In genomic region chr1:200027264-200027823, GRCh38 we compare ENCODE assay signal across 13 cellular contexts. TPM values are rescaled to one million over a fixed set of nuclear protein-coding genes. Genes with fewer than 3 reads are reported as not detected.
DNase-seq lines count a peak whose midpoint lies in the region; TF ChIP-seq lines count a peak whose summit lies in the region.
"Had no signal": no experiment of that assay in that cellular context is flagged by ENCODE, and none has a peak within 500 bp of the region (broad histone marks: within the 10 kb centered on the region; RNA-seq: fewer than 3 reads in every experiment).

TSS of gene NR5A2 (plus strand) at chr1:200027710. CDS start at chr1:200027848, 138 bp downstream.

- H3K27me3 ChIP-seq in H9 (ENCODE audit: insufficient read depth, low read length) (peaks cover 4% of the 10 kb centered on the region; the same call in 1 of the 2 replicates), PC-9 (ENCODE audit: insufficient read depth, low read depth) (no peaks in the 10 kb centered on the region), fibroblast of lung (ENCODE audit: control insufficient read depth, insufficient read depth, low read length) (peaks cover 28% of the 10 kb centered on the region), neuronal stem cell (ENCODE audit: control insufficient read depth in 3 of 3, insufficient read depth in 3 of 3, low read depth in 1 of 3, low read length in 3 of 3) (peaks cover 5 to 64% (median 25%) of the 10 kb centered on the region in 3 experiments), ovary (no peaks in the 10 kb centered on the region), SK-N-SH (ENCODE audit: insufficient read depth) (peaks cover 39% of the 10 kb centered on the region)

- H2AK5ac ChIP-seq in H9 (ENCODE audit: insufficient read length, low read length): no peak within 1 kb of the TSS
- no peak within 1 kb of the TSS for H2AK5ac ChIP-seq in neuronal stem cell (ENCODE audit: low read depth, low read length)

- H2BK5ac ChIP-seq in H9 (ENCODE audit: insufficient read length, low read length) (no peak within 1 kb of the TSS), neuronal stem cell (ENCODE audit: low read length) (no peak within 1 kb of the TSS)

- H4K91ac ChIP-seq in H9 (ENCODE audit: insufficient read length, low read depth, low read length): no peak within 1 kb of the TSS
- H4K91ac ChIP-seq in neuronal stem cell (ENCODE audit: low read depth, low read length, poor library complexity): no peak within 1 kb of the TSS

- TF ChIP-seq POLR2A in ovary (IDR thresholded peaks at IDR 0.05): no peak

- H3K9me2 ChIP-seq in PC-9 (ENCODE audit: insufficient read depth) (no peaks in the 10 kb centered on the region), SK-N-SH (no peaks in the 10 kb centered on the region)

- peaks cover 12% of the 10 kb centered on the region for H3K23me2 ChIP-seq in H9 (ENCODE audit: insufficient read length, low read depth, low read length, poor library complexity, severe bottlenecking)

- H2BK15ac ChIP-seq in H9 (ENCODE audit: low read depth, low read length) (no peak within 1 kb of the TSS), neuronal stem cell (ENCODE audit: low read length) (no peak within 1 kb of the TSS)

- H2BK120ac ChIP-seq in H9 (ENCODE audit: low read depth, low read length, poor library complexity, severe bottlenecking): no peak within 1 kb of the TSS
- no peak within 1 kb of the TSS for H2BK120ac ChIP-seq in neuronal stem cell (ENCODE audit: low read depth, low read length)

- CTCF ChIA-PET in PC-9 (lab: Charles Lee): no interaction called here
- CTCF ChIA-PET in SK-N-SH (lab: Yijun Ruan, JAX): interaction anchor here (0.6 to 0.9 kb wide), 3 partner anchors 237 to 342 kb away, joined by 3 read pairs; no protein-coding TSS in a partner anchor

- H2BK12ac ChIP-seq in H9 (ENCODE audit: insufficient read length, low read depth, low read length) (no peak within 1 kb of the TSS), neuronal stem cell (ENCODE audit: low read length) (no peak within 1 kb of the TSS)

- H3K4me1 ChIP-seq in H9 (ENCODE audit: insufficient read depth, low read length) (peaks cover 2% of the 10 kb centered on the region; the same call in 1 of the 2 replicates), PC-9 (replicated peaks; ENCODE audit: insufficient read depth) (peaks cover 22% of the 10 kb centered on the region), fibroblast of lung (ENCODE audit: control insufficient read depth, extremely low read depth, insufficient read depth, low read length) (peaks cover 2% of the 10 kb centered on the region), neuronal stem cell (ENCODE audit: control insufficient read depth in 2 of 2, insufficient read depth in 1 of 2, low read depth in 1 of 2, low read length in 2 of 2) (peaks cover 2 to 6% of the 10 kb centered on the region in 2 donors), ovary (ENCODE audit: insufficient read depth) (no peaks in the 10 kb centered on the region), SK-N-SH (ENCODE audit: control insufficient read depth in 1 of 2, insufficient read depth in 2 of 2, low read depth in 1 of 2, low read length in 1 of 2) (peaks cover 0 to 8% of the 10 kb centered on the region in 2 experiments; a peak in 1 of 4 replicates)

- H3K9ac ChIP-seq in H9 (ENCODE audit: extremely low read depth, insufficient read length, low read length): no peak within 1 kb of the TSS
- no peak within 1 kb of the TSS for H3K9ac ChIP-seq in fibroblast of lung (ENCODE audit: insufficient read depth, low read length)
- no peak within 1 kb of the TSS for H3K9ac ChIP-seq in neuronal stem cell (ENCODE audit: low read depth, low read length, poor library complexity)
- no peak within 1 kb of the TSS for H3K9ac ChIP-seq in SK-N-SH

- no peaks in the 10 kb centered on the region; the same call in 1 of the 2 replicates for H3K27me3 Mint-ChIP-seq in H9 (ENCODE audit: low read depth)

- H3K4me3 ChIP-seq in PC-9 (peak within 1 kb of the TSS; percentile 77), fibroblast of lung (replicated peaks in 1 of 4; ENCODE audit: control extremely low read depth in 1 of 4, insufficient read depth in 1 of 4, low read depth in 3 of 4, low read length in 4 of 4) (peak within 1 kb of the TSS in 1 of 4 experiments; percentile 71), neuronal stem cell (ENCODE audit: low read length in 2 of 2) (peak within 1 kb of the TSS in 1 of 2 donors; percentile 63), ovary (no peak within 1 kb of the TSS), SK-N-SH (ENCODE audit: low read depth in 2 of 2, low read length in 1 of 2) (no peak within 1 kb of the TSS; a peak in 1 of 4 replicates)

- peak within 1 kb of the TSS; percentile 72 to 84 for H3K4me3 Mint-ChIP-seq in H9

- H3K18ac ChIP-seq in H9 (ENCODE audit: insufficient read length, low read depth, low read length): no peak within 1 kb of the TSS
- no peak within 1 kb of the TSS for H3K18ac ChIP-seq in neuronal stem cell (ENCODE audit: low read length)

- TF ChIP-seq CTCF in H9 (conservative IDR thresholded peaks at IDR 0.05) (no peak), PC-9 (conservative IDR thresholded peaks at IDR 0.05) (no peak), fibroblast of lung (conservative IDR thresholded peaks at IDR 0.05 in 1 of 2, IDR thresholded peaks at IDR 0.05 in 1 of 2; ENCODE audit: low read depth in 1 of 2, low read length in 2 of 2) (no peak), ovary (IDR thresholded peaks at IDR 0.05) (no peak), SK-N-SH (IDR thresholded peaks at IDR 0.05) (no peak)

- H3K14ac ChIP-seq in H9 (ENCODE audit: insufficient read depth, low read length): no peak within 1 kb of the TSS
- no peak within 1 kb of the TSS for H3K14ac ChIP-seq in neuronal stem cell (ENCODE audit: low read length)

- DNase-seq in H9 (no peak), PC-9 (no peak), fibroblast of lung (ENCODE audit: low read depth in 2 of 2) (no peak), neuronal stem cell (ENCODE audit: low spot score) (no peak), ovary (no peak), SK-N-SH (no peak)
- DNase-seq in activated CD8-positive, alpha-beta memory T cell treated with anti-CD3 and anti-CD28 coated beads, Interleukin-2, amount 50 U/mL, for 4 hours: no peak
- no peak for DNase-seq in activated CD8-positive, alpha-beta memory T cell treated with anti-CD3 and anti-CD28 coated beads for 24 hours
- DNase-seq: activated effector memory CD4-positive, alpha-beta T cell treated with Interleukin-2 at 50 U/mL for 16 hours; esophagus squamous epithelium; NCI-H446 had no signal

- H3K4me1 Mint-ChIP-seq in H9: peaks cover 8 to 15% of the 10 kb centered on the region in 2 experiments; a peak in 3 of 4 replicates

- H3K36me3 Mint-ChIP-seq in H9 (ENCODE audit: insufficient read depth in 1 of 3, low read depth in 3 of 3): no peaks in the 10 kb centered on the region

- H3K9me3 ChIP-seq in H9 (ENCODE audit: control insufficient read depth, low read depth, low read length) (no peaks in the 10 kb centered on the region), PC-9 (ENCODE audit: insufficient read depth, low read depth) (no peaks in the 10 kb centered on the region), fibroblast of lung (ENCODE audit: control insufficient read depth, insufficient read depth, low read depth, low read length) (no peaks in the 10 kb centered on the region), neuronal stem cell (replicated peaks in 1 of 2; ENCODE audit: control insufficient read depth in 2 of 2, insufficient read depth in 1 of 2, low read depth in 1 of 2, low read length in 2 of 2) (peaks cover 0 to 5% of the 10 kb centered on the region in 2 donors), ovary (no peaks in the 10 kb centered on the region), SK-N-SH (no peaks in the 10 kb centered on the region)
- H3K9me3 ChIP-seq: esophagus squamous epithelium had no signal

- H3K4me2 ChIP-seq in H9 (ENCODE audit: insufficient read depth, insufficient read length, low read length): peak within 1 kb of the TSS; percentile 97
- H3K4me2 ChIP-seq in PC-9: peak within 1 kb of the TSS; percentile 92
- peak within 1 kb of the TSS; percentile 68 for H3K4me2 ChIP-seq in fibroblast of lung (ENCODE audit: extremely low read depth, insufficient read depth, low read length)
- H3K4me2 ChIP-seq in neuronal stem cell (ENCODE audit: insufficient read depth, low read length, poor library complexity, severe bottlenecking): no peak within 1 kb of the TSS
- no peak within 1 kb of the TSS for H3K4me2 ChIP-seq in SK-N-SH

- H3K27ac Mint-ChIP-seq in H9: no peak within 1 kb of the TSS

- H3K79me2 ChIP-seq in H9 (ENCODE audit: insufficient read depth, low read length) (no peaks in the 10 kb centered on the region), PC-9 (ENCODE audit: low read depth) (no peaks in the 10 kb centered on the region), fibroblast of lung (ENCODE audit: control insufficient read depth, insufficient read depth, low read length) (no peaks in the 10 kb centered on the region), SK-N-SH (ENCODE audit: insufficient read depth) (no peaks in the 10 kb centered on the region)

- no peak within 1 kb of the TSS for H4K5ac ChIP-seq in H9 (ENCODE audit: insufficient read length, low read depth, low read length)

- H3K36me3 ChIP-seq in PC-9 (ENCODE audit: low read depth): no peaks in the 10 kb centered on the region
- H3K36me3 ChIP-seq in fibroblast of lung (ENCODE audit: control insufficient read depth, insufficient read depth, low read length): no peaks in the 10 kb centered on the region
- no peaks in the 10 kb centered on the region for H3K36me3 ChIP-seq in neuronal stem cell (replicated peaks in 1 of 2; ENCODE audit: control insufficient read depth in 2 of 2, insufficient read depth in 2 of 2, low read length in 2 of 2)
- H3K36me3 ChIP-seq in ovary: no peaks in the 10 kb centered on the region
- H3K36me3 ChIP-seq in SK-N-SH (replicated peaks in 1 of 2; ENCODE audit: control insufficient read depth in 1 of 2, insufficient read depth in 2 of 2, low read length in 1 of 2): no peaks in the 10 kb centered on the region
- H3K36me3 ChIP-seq: esophagus squamous epithelium had no signal

- no peaks in the 10 kb centered on the region for H3K79me1 ChIP-seq in H9 (ENCODE audit: insufficient read depth, low read depth, low read length, poor library complexity, severe bottlenecking)
- no peaks in the 10 kb centered on the region for H3K79me1 ChIP-seq in neuronal stem cell (ENCODE audit: low read depth, low read length)

- BruUV-seq in PC-9 (replicated peaks; lab: Mats Ljungman, UMichigan): no TSS peak

- no peak within 1 kb of the TSS for H3K56ac ChIP-seq in H9 (ENCODE audit: insufficient read length, low read depth, low read length)

- H3K23ac ChIP-seq in H9 (ENCODE audit: insufficient read length, low read depth, low read length) (no peak within 1 kb of the TSS), neuronal stem cell (ENCODE audit: low read depth, low read length, poor library complexity) (no peak within 1 kb of the TSS)

- intact Hi-C loops in PC-9 (cut with micrococcal nuclease; ENCODE audit: unreplicated experiment): loop anchor here (5.0 kb wide), 1 partner anchor 340 kb away; no protein-coding TSS in a partner anchor
- intact Hi-C loops in ovary (cut with DNase I): no loop called here

- TF ChIP-seq RAD21 in SK-N-SH (IDR thresholded peaks at IDR 0.05; ENCODE audit: low read length): no peak

- no CpG with 5 or more reads among the region's 1 CpG for WGBS in H9 (ENCODE audit: extremely low coverage, insufficient read length, low lambda C conversion rate)
- WGBS in neuronal stem cell (ENCODE audit: extremely low coverage in 2 of 2, insufficient read length in 2 of 2, insufficient replicate concordance in 1 of 2), 2 donors: no CpG with 5 or more reads among the region's 1 CpG
- WGBS in ovary, 3 donors: 78 to 96% (median 92%) methylated on average over 1 of the region's 1 CpG
- 36% methylated on average over 1 of the region's 1 CpG for WGBS in SK-N-SH (ENCODE audit: low lambda C conversion rate)

- TF ChIP-seq EP300 in ovary (IDR thresholded peaks at IDR 0.05) (no peak), SK-N-SH (IDR thresholded peaks at IDR 0.05; ENCODE audit: borderline replicate concordance in 1 of 2, low read depth in 1 of 2, low read length in 1 of 2) (no peak)

- no peak within 1 kb of the TSS for H3K4ac ChIP-seq in H9 (ENCODE audit: low read depth, low read length)
- H3K4ac ChIP-seq in neuronal stem cell (ENCODE audit: low read length): no peak within 1 kb of the TSS

- no peaks in the 10 kb centered on the region for H4K20me1 ChIP-seq in H9 (ENCODE audit: control insufficient read depth, insufficient read depth, insufficient read length)
- no peaks in the 10 kb centered on the region for H4K20me1 ChIP-seq in PC-9 (ENCODE audit: insufficient read depth)
- H4K20me1 ChIP-seq in fibroblast of lung (ENCODE audit: control insufficient read depth, extremely low read depth, insufficient read depth, low read length): no peaks in the 10 kb centered on the region
- H4K20me1 ChIP-seq in SK-N-SH (ENCODE audit: insufficient read depth): no peaks in the 10 kb centered on the region

- no peak within 1 kb of the TSS for H2AFZ ChIP-seq in H9 (ENCODE audit: low read length)
- peak within 1 kb of the TSS; percentile 92 for H2AFZ ChIP-seq in PC-9
- no peak within 1 kb of the TSS for H2AFZ ChIP-seq in fibroblast of lung (ENCODE audit: low read length)
- peak within 1 kb of the TSS; percentile 86 for H2AFZ ChIP-seq in neuronal stem cell (ENCODE audit: low read length)
- no peak within 1 kb of the TSS for H2AFZ ChIP-seq in SK-N-SH (ENCODE audit: low read depth)

- no peak within 1 kb of the TSS for H3T11ph ChIP-seq in H9 (ENCODE audit: low read length)

- H2BK20ac ChIP-seq in H9 (ENCODE audit: low read depth, low read length, poor library complexity, severe bottlenecking): no peak within 1 kb of the TSS

- POLR2A ChIA-PET in PC-9 (lab: Charles Lee; ENCODE audit: unreplicated experiment) (no interaction called here), SK-N-SH (lab: Yijun Ruan, JAX) (no interaction called here)

- H3K9me3 Mint-ChIP-seq in H9: no peaks in the 10 kb centered on the region; a peak in 1 of 5 replicates

- H3K27ac ChIP-seq in H9 (ENCODE audit: insufficient read length, low read depth, low read length) (no peak within 1 kb of the TSS), PC-9 (peak within 1 kb of the TSS; percentile 40), fibroblast of lung (ENCODE audit: insufficient read depth, low read length) (no peak within 1 kb of the TSS), neuronal stem cell (replicated peaks; ENCODE audit: low read length) (no peak within 1 kb of the TSS), ovary (no peak within 1 kb of the TSS), SK-N-SH (ENCODE audit: low read depth in 2 of 2, low read length in 1 of 2) (no peak within 1 kb of the TSS)

- H3F3A ChIP-seq in PC-9 (ENCODE audit: insufficient read depth, low read depth) (peaks cover 10% of the 10 kb centered on the region), SK-N-SH (replicated peaks; ENCODE audit: insufficient read depth) (peaks cover 3% of the 10 kb centered on the region)

- H4K8ac ChIP-seq in H9 (replicated peaks; ENCODE audit: insufficient read length, low read depth, low read length): no peak within 1 kb of the TSS
- H4K8ac ChIP-seq in neuronal stem cell (ENCODE audit: low read depth, low read length): no peak within 1 kb of the TSS

RNA-seq across cellular contexts. Expression of gene NR5A2, which starts in this region (rescaled TPM):
- total RNA-seq in H9 (2021) (4.7 and 4.8 TPM in 2 replicates), PC-9 (2021) (1.8 and 2.1 TPM in 2 replicates), fibroblast of lung (not detected in 2 replicates), ovary (1 to 10 TPM; 1.5 to 6.0 (median 2.3) TPM)
- polyA plus RNA-seq in fibroblast of lung (0.01 TPM in 1 of 2 replicates, not detected in the other), ovary (10 to 100 TPM in 1 of 2 donors, 1 to 10 TPM in 1; 4.1 to 45.8 TPM), SK-N-SH (2012; rRNA removed) (not detected in 2 replicates)
- not detected in 2 replicates for polyA plus RNA-seq in fibroblast of lung (2012)
- not detected in 2 replicates for polyA minus RNA-seq in fibroblast of lung (ENCODE audit: low replicate concordance)
- polyA plus RNA-seq in neuronal stem cell (2013, experiment 1 of 2): 0.07 TPM
- polyA plus RNA-seq in neuronal stem cell (2013, experiment 2 of 2): 0.07 TPM
- not detected in 2 replicates for polyA plus RNA-seq in SK-N-SH (2012; cell fraction: cytosol; rRNA removed)
- not detected in 2 replicates for polyA plus RNA-seq in SK-N-SH (2012; cell fraction: nucleus; rRNA removed)
- total RNA-seq: myocyte; T-helper 2 cell treated with Interferon-gamma antibody and Interleukin-4, amounts not matched to agents 100 ng/mL and 5 ng/mL, for 36 hours had no signal

Comparison
In these comparisons a context has a peak if more than half of its experiments do, and no peak if none do; other contexts are left out.
1. RNA of gene NR5A2 (polyA plus RNA-seq): 4.1 to 45.8 TPM in ovary; 0.01 TPM in fibroblast of lung and not detected in SK-N-SH; every median in the first group is over 4 times any median in the second.
2. H2AFZ ChIP-seq: peak in PC-9 (single experiment) and neuronal stem cell (single experiment); none in H9 (single experiment), fibroblast of lung (single experiment) and SK-N-SH (single experiment).
3. H3K4me2 ChIP-seq: peak in H9 (single experiment), PC-9 (single experiment) and fibroblast of lung (single experiment); none in neuronal stem cell (single experiment) and SK-N-SH (single experiment).